15 cellular contexts compared by ENCODE assay signal in the genomic region with DNA sequence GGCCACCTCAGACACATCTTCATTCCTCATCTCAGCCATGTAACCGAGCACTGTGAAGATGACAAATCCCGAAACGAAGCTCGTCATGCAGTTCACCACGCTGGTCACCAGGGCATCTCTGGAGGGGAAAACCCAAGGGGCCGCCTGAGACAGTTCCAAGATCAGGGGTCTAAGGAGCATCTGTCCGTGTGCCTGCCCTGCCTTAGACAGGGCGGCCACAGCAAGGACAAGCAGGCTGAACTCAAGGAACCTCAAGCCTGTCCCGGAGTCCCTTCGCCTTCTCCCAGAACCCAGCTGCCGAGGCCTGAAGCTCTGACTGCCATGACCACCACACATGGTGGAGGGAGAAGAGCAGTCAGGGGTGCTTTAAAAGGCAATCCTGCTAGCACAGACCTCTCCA. TPM values are rescaled to one million over a fixed set of nuclear protein-coding genes. Genes with fewer than 3 reads are reported as not detected.
DNase-seq lines count a peak whose midpoint lies in the region; ATAC-seq and TF ChIP-seq lines count a peak whose summit lies in the region.
"Had no signal": no experiment of that assay in that cellular context is flagged by ENCODE, and none has a peak within 500 bp of the region (broad histone marks: within the 10 kb centered on the region; RNA-seq: fewer than 3 reads in every experiment).

No MANE protein-coding gene starts in this region.

- H3K27me3 Mint-ChIP-seq in H9 (ENCODE audit: low read depth) = no peaks in the 10 kb centered on the region; the same call in none of the 2 replicates
- H3K27me3 Mint-ChIP-seq in nephron progenitor cell (ENCODE audit: low read depth, poor library complexity) = peaks cover 26% of the 10 kb centered on the region

- no peak overlapping the region for H4K91ac ChIP-seq in H9 (ENCODE audit: insufficient read length, low read depth, low read length)

- 0 out of 2 replicates have a peak overlapping the region, but pooled peaks have one; percentile 1 for H3K4me3 ChIP-seq in GM06990 (replicated peaks; ENCODE audit: low read depth, low read length)
- H3K4me3 ChIP-seq: dorsolateral prefrontal cortex, gastroesophageal sphincter, left lung had no signal

- H3K36me3 ChIP-seq in GM06990 (ENCODE audit: control insufficient read depth, insufficient read depth, low read length) = no peaks in the 10 kb centered on the region
- H3K36me3 ChIP-seq: gastroesophageal sphincter, left lung had no signal

- H3T11ph ChIP-seq in H9 (ENCODE audit: low read length) = no peak overlapping the region

- no peak overlapping the region; the same call in 1 of the 2 replicates for H3K14ac ChIP-seq in H9 (ENCODE audit: insufficient read depth, low read length)

- DNase-seq in GM06990 (ENCODE audit: extremely low read depth, insufficient read length) = peak; percentile 80
- DNase-seq in H9 = no peak
- no peak for DNase-seq in nephron progenitor cell
- no peak for DNase-seq in stimulated activated CD4-positive, alpha-beta T cell treated with anti-CD3 and anti-CD28 coated beads, Interleukin-4, amount 100 ng/mL, for 24 hours
- DNase-seq in NCI-H1694 treated with DMSO at 0.1 percent for 48 hours (lab: John Stamatoyannopoulos, UW) = no peak
- no peak for DNase-seq in NCI-H2029 (lab: John Stamatoyannopoulos, UW)
- DNase-seq: amygdala; dorsolateral prefrontal cortex; left lung; NCI-H1048; stimulated activated CD4-positive, alpha-beta T cell treated with anti-CD3 and anti-CD28 coated beads, Interleukin-15, amount 100 ng/mL, for 24 hours; stimulated activated naive CD4-positive, alpha-beta T cell had no signal

- no peaks in the 10 kb centered on the region; a peak in 1 of 7 replicates for H3K36me3 Mint-ChIP-seq in H9 (ENCODE audit: insufficient read depth in 1 of 3, low read depth in 3 of 3)
- H3K36me3 Mint-ChIP-seq in nephron progenitor cell (ENCODE audit: low read depth) = no peaks in the 10 kb centered on the region

- no peaks in the 10 kb centered on the region for H3K9me3 ChIP-seq in H9 (ENCODE audit: control insufficient read depth, low read depth, low read length)
- H3K9me3 ChIP-seq: gastroesophageal sphincter, left lung had no signal

- no peak overlapping the region for H3K56ac ChIP-seq in H9 (ENCODE audit: insufficient read length, low read depth, low read length)

- no peak overlapping the region for H4K8ac ChIP-seq in H9 (replicated peaks; ENCODE audit: insufficient read length, low read depth, low read length)

- no peak overlapping the region for H2AK5ac ChIP-seq in H9 (ENCODE audit: insufficient read length, low read length)

- no peak overlapping the region for H3K4me2 ChIP-seq in H9 (ENCODE audit: insufficient read depth, insufficient read length, low read length)

- H3K79me2 ChIP-seq in H9 (ENCODE audit: insufficient read depth, low read length) = no peaks in the 10 kb centered on the region

- TF ChIP-seq CTCF in GM06990 (IDR thresholded peaks at IDR 0.05; ENCODE audit: insufficient read depth, low read length, poor library complexity, severe bottlenecking) (peak; percentile 27), H9 (conservative IDR thresholded peaks at IDR 0.05) (peak; percentile 31; the same call in 2 of the 3 replicates), nephron progenitor cell (IDR thresholded peaks at IDR 0.05) (no peak)

- no peak overlapping the region for H3K23ac ChIP-seq in H9 (ENCODE audit: insufficient read length, low read depth, low read length)

- no peak overlapping the region for H3K27ac ChIP-seq in H9 (ENCODE audit: insufficient read length, low read depth, low read length)
- H3K27ac ChIP-seq: dorsolateral prefrontal cortex, gastroesophageal sphincter, left lung had no signal

- no peak overlapping the region for H2BK120ac ChIP-seq in H9 (ENCODE audit: low read depth, low read length, poor library complexity, severe bottlenecking)

- H3K27ac Mint-ChIP-seq in H9 = no peak overlapping the region; a peak in 1 of 7 replicates
- H3K27ac Mint-ChIP-seq in nephron progenitor cell = no peak overlapping the region

- peaks cover 0 to 3% of the 10 kb centered on the region in 2 experiments; a peak in 2 of 5 replicates for H3K9me3 Mint-ChIP-seq in H9
- no peaks in the 10 kb centered on the region for H3K9me3 Mint-ChIP-seq in nephron progenitor cell

- no peaks in the 10 kb centered on the region for H4K20me1 ChIP-seq in H9 (ENCODE audit: control insufficient read depth, insufficient read depth, insufficient read length)

- no peak overlapping the region for H2AFZ ChIP-seq in H9 (ENCODE audit: low read length)

- H3K4me1 ChIP-seq in H9 (ENCODE audit: insufficient read depth, low read length) = no peaks in the 10 kb centered on the region
- H3K4me1 ChIP-seq: gastroesophageal sphincter, left lung had no signal

- no peak overlapping the region for H3K4ac ChIP-seq in H9 (ENCODE audit: low read depth, low read length)

- WGBS in H9 (ENCODE audit: extremely low coverage, insufficient read length, low lambda C conversion rate) = no CpG with 5 or more reads among the region's 11 CpGs

- H2BK20ac ChIP-seq in H9 (ENCODE audit: low read depth, low read length, poor library complexity, severe bottlenecking) = no peak overlapping the region

- H3K27me3 ChIP-seq in GM06990 (replicated peaks; ENCODE audit: control insufficient read depth, insufficient read depth, low read length) = no peaks in the 10 kb centered on the region
- no peaks in the 10 kb centered on the region for H3K27me3 ChIP-seq in H9 (ENCODE audit: insufficient read depth, low read length)
- H3K27me3 ChIP-seq: dorsolateral prefrontal cortex, left lung had no signal

- no peak overlapping the region for H4K5ac ChIP-seq in H9 (ENCODE audit: insufficient read length, low read depth, low read length)

- H2BK5ac ChIP-seq in H9 (ENCODE audit: insufficient read length, low read length) = no peak overlapping the region

- no peaks in the 10 kb centered on the region for H3K23me2 ChIP-seq in H9 (ENCODE audit: insufficient read length, low read depth, low read length, poor library complexity, severe bottlenecking)

- no peak overlapping the region for H3K9ac ChIP-seq in H9 (ENCODE audit: extremely low read depth, insufficient read length, low read length)

- no peak overlapping the region for H3K18ac ChIP-seq in H9 (ENCODE audit: insufficient read length, low read depth, low read length)

- H3K4me1 Mint-ChIP-seq in H9 (peaks cover 0 to 5% of the 10 kb centered on the region in 2 experiments; a peak in 1 of 4 replicates), nephron progenitor cell (no peaks in the 10 kb centered on the region)

- no peaks in the 10 kb centered on the region for H3K79me1 ChIP-seq in H9 (ENCODE audit: insufficient read depth, low read depth, low read length, poor library complexity, severe bottlenecking)

- ATAC-seq in GM18870 (IDR thresholded peaks at IDR 0.05; ENCODE audit: unreplicated experiment) (peak; percentile 74), HG03442 (IDR thresholded peaks at IDR 0.05; ENCODE audit: unreplicated experiment) (peak; percentile 71)
- ATAC-seq: gastroesophageal sphincter, left lung had no signal

- H3K4me3 Mint-ChIP-seq in H9 (no peak overlapping the region), nephron progenitor cell (no peak overlapping the region)

- H2BK12ac ChIP-seq in H9 (ENCODE audit: insufficient read length, low read depth, low read length) = no peak overlapping the region

- H2BK15ac ChIP-seq in H9 (ENCODE audit: low read depth, low read length) = no peak overlapping the region

RNA-seq across cellular contexts. Expression of gene SLC6A4, which starts 22.7 kb away (rescaled TPM):
- 0.02 and 0.44 TPM in 2 replicates for total RNA-seq in H9 (2021)
